Comparison of ENCODE assay signal across 16 cellular contexts in the genomic region with DNA sequence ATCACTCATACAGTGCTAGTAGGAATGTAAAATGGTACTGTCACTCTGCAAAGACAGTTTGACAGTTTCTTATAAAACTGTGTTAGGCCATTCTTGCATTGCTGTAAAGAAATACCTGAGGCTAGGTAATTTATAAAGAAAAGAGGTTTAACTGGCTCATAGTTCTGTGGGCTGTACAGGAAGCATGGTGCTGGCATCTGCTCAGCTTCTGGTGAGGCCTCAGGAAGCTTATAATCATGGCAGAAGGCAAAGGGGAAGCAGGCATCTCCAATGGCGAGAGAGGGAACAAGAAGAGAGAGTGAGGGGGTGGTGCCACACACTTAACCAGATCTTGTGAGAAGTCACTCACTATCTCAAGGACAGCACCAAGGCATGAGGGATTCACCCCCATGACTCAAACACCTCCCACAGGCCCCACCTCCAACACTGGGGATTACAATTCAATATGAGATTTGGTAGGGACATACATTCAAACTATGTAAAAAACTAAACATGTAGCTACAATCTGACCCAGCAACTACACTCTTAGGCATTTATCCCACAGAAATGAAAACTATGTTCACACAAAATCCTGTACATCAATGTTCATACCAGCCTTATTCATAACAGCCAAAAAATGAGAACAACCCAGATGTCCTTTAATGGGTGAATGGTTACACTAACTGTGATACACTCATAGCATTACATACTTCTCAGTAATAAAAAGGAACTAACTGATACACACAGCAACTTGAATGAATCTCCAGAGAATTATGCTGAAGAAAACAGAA. TPM values are rescaled to one million over a fixed set of nuclear protein-coding genes. Genes with fewer than 3 reads are reported as not detected.
DNase-seq lines count a peak whose midpoint lies in the region; TF ChIP-seq lines count a peak whose summit lies in the region.
"Had no signal": no experiment of that assay in that cellular context is flagged by ENCODE, and none has a peak within 500 bp of the region (broad histone marks: within the 10 kb centered on the region; RNA-seq: fewer than 3 reads in every experiment).

No MANE protein-coding gene starts in this region.

- no peak overlapping the region for H3K4me2 ChIP-seq in GM23248 (ENCODE audit: unreplicated experiment)
- no peak overlapping the region for H3K4me2 ChIP-seq in trophoblast cell (ENCODE audit: low read length)
- H3K4me2 ChIP-seq in neural progenitor cell = no peak overlapping the region

- H4K20me1 ChIP-seq in GM23248 (ENCODE audit: insufficient read depth) (peaks cover 18% of the 10 kb centered on the region; the same call in 1 of the 2 replicates), neural progenitor cell (ENCODE audit: low read depth) (peaks cover 5% of the 10 kb centered on the region)

- peaks cover 2% of the 10 kb centered on the region for H3K27me3 Mint-ChIP-seq in neural progenitor cell (ENCODE audit: insufficient read depth, low read depth)
- H3K27me3 Mint-ChIP-seq: CD8-positive, alpha-beta memory T cell; IgD-negative memory B cell had no signal

- H3F3A ChIP-seq in GM23248 (ENCODE audit: insufficient read depth) = no peaks in the 10 kb centered on the region
- H3F3A ChIP-seq in neural progenitor cell (ENCODE audit: low read depth) = no peaks in the 10 kb centered on the region

- no peak overlapping the region for H3K4me3 Mint-ChIP-seq in neural progenitor cell
- H3K4me3 Mint-ChIP-seq: CD8-positive, alpha-beta memory T cell had no signal

- H3K27ac Mint-ChIP-seq in neural progenitor cell = no peak overlapping the region

- no peak overlapping the region for H3K4me3 ChIP-seq in GM23248
- no peak overlapping the region for H3K4me3 ChIP-seq in trophoblast cell (ENCODE audit: low read depth, low read length)
- no peak overlapping the region for H3K4me3 ChIP-seq in neural progenitor cell
- H3K4me3 ChIP-seq: BLaER1 had no signal

- H3K36me3 ChIP-seq in GM23248 (ENCODE audit: low read depth) (peaks cover 54% of the 10 kb centered on the region), trophoblast cell (ENCODE audit: control insufficient read depth in 1 of 2, insufficient read depth in 2 of 2, low read length in 2 of 2) (peaks cover 17 to 19% of the 10 kb centered on the region in 2 experiments), neural progenitor cell (peaks cover 10% of the 10 kb centered on the region)

- peaks cover 8% of the 10 kb centered on the region; the same call in 1 of the 2 replicates for H3K4me1 ChIP-seq in GM23248 (ENCODE audit: insufficient read depth)
- H3K4me1 ChIP-seq in trophoblast cell (ENCODE audit: control insufficient read depth in 1 of 2, insufficient read depth in 2 of 2, low read length in 2 of 2) = peaks cover 0 to 6% of the 10 kb centered on the region in 2 experiments
- peaks cover 12% of the 10 kb centered on the region for H3K4me1 ChIP-seq in neural progenitor cell

- no peak overlapping the region for H2AFZ ChIP-seq in GM23248
- H2AFZ ChIP-seq in trophoblast cell (ENCODE audit: insufficient read depth, low read length, poor library complexity) = no peak overlapping the region
- H2AFZ ChIP-seq in neural progenitor cell (replicated peaks) = no peak overlapping the region

- H3K18ac ChIP-seq in trophoblast cell (ENCODE audit: low read length) = no peak overlapping the region

- H2BK5ac ChIP-seq in trophoblast cell (ENCODE audit: low read depth, low read length, poor library complexity) = no peak overlapping the region

- no peak overlapping the region for H3K23ac ChIP-seq in trophoblast cell (ENCODE audit: low read length)

- H2BK120ac ChIP-seq in trophoblast cell (ENCODE audit: insufficient read depth, low read length, poor library complexity) = no peak overlapping the region

- H3K27me3 ChIP-seq in GM23248 (replicated peaks; ENCODE audit: insufficient read depth) (no peaks in the 10 kb centered on the region), trophoblast cell (ENCODE audit: insufficient read depth, low read length) (no peaks in the 10 kb centered on the region), neural progenitor cell (no peaks in the 10 kb centered on the region)
- H3K27me3 ChIP-seq: BLaER1 had no signal

- peaks cover 10% of the 10 kb centered on the region for H3K9me3 Mint-ChIP-seq in neural progenitor cell
- H3K9me3 Mint-ChIP-seq: IgD-negative memory B cell had no signal

- H3K9me2 ChIP-seq in GM23248 (ENCODE audit: insufficient read depth) = no peaks in the 10 kb centered on the region

- H4K8ac ChIP-seq in trophoblast cell (ENCODE audit: low read depth, low read length) = no peak overlapping the region

- 95 to 100% methylated on average over 1 of the region's 1 CpG for WGBS in GM23248 (ENCODE audit: low coverage in 1 of 2, low lambda C conversion rate in 2 of 2, missing lambda C conversion rate in 2 of 2), 2 experiments
- no CpG with 5 or more reads among the region's 1 CpG for WGBS in trophoblast cell (ENCODE audit: extremely low coverage, insufficient coverage, insufficient read length)

- no peak overlapping the region for H2AK5ac ChIP-seq in trophoblast cell (ENCODE audit: low read length)

- no peak for TF ChIP-seq CTCF in neural progenitor cell (IDR thresholded peaks at IDR 0.05)

- H3K9me3 ChIP-seq in GM23248 (ENCODE audit: low read depth) (no peaks in the 10 kb centered on the region), trophoblast cell (ENCODE audit: insufficient read depth, low read depth, low read length) (peaks cover 2% of the 10 kb centered on the region), neural progenitor cell (ENCODE audit: low read depth) (no peaks in the 10 kb centered on the region)

- in situ Hi-C loops in GM23248 (cut with MboI) = no loop called here

- H3K9ac ChIP-seq in GM23248 (no peak overlapping the region), trophoblast cell (ENCODE audit: low read length) (no peak overlapping the region), neural progenitor cell (no peak overlapping the region)
- H3K9ac ChIP-seq: BLaER1 had no signal

- H3K27ac ChIP-seq in GM23248 (no peak overlapping the region), trophoblast cell (ENCODE audit: low read depth, low read length) (no peak overlapping the region), neural progenitor cell (no peak overlapping the region)
- H3K27ac ChIP-seq: BLaER1 had no signal

- H3K4ac ChIP-seq in trophoblast cell (ENCODE audit: low read depth, low read length) = no peak overlapping the region

- H2BK12ac ChIP-seq in trophoblast cell (ENCODE audit: low read length) = no peak overlapping the region

- H3K79me2 ChIP-seq in GM23248 (ENCODE audit: insufficient read depth) (peaks cover 100% of the 10 kb centered on the region), trophoblast cell (ENCODE audit: control insufficient read depth, insufficient read depth, low read length, poor library complexity) (peaks cover 6% of the 10 kb centered on the region), neural progenitor cell (ENCODE audit: low read depth) (peaks cover 33% of the 10 kb centered on the region)

- no peak overlapping the region for H4K91ac ChIP-seq in trophoblast cell (ENCODE audit: low read depth, low read length)

- peaks cover 52% of the 10 kb centered on the region for H3K36me3 Mint-ChIP-seq in neural progenitor cell

- no peak overlapping the region for H3K14ac ChIP-seq in trophoblast cell (ENCODE audit: low read length)

- peaks cover 13% of the 10 kb centered on the region for H3K4me1 Mint-ChIP-seq in neural progenitor cell

- no peak overlapping the region for H4K12ac ChIP-seq in trophoblast cell (ENCODE audit: low read depth, low read length)

- H3K79me1 ChIP-seq in trophoblast cell (ENCODE audit: low read length) = peaks cover 6% of the 10 kb centered on the region

- DNase-seq in CD1c-positive myeloid dendritic cell (ENCODE audit: extremely low spot score) (peak; percentile 4), GM23248 (peak; percentile 21), amniotic epithelial cell (ENCODE audit: low read depth) (peak; percentile 36), trophoblast cell (peak; percentile 53 to 73), COLO668 (lab: John Stamatoyannopoulos, UW; ENCODE audit: unreplicated experiment) (no peak), neural progenitor cell (ENCODE audit: low spot score) (no peak)
- no peak for DNase-seq in activated CD8-positive, alpha-beta memory T cell treated with anti-CD3 and anti-CD28 coated beads for 24 hours
- DNase-seq: CD8-positive, alpha-beta memory T cell; DND-41; NCI-H1417; NCI-H187 treated with DMSO at 0.1 percent for 48 hours; NK-92 treated with Interleukin-12 subunit alpha and Interleukin-12 subunit beta, amount 100 ng/mL, for 24 hours; OCI-M1; SHP77 treated with DMSO at 0.1 percent for 48 hours had no signal

RNA-seq across cellular contexts. Expression of gene ALDH18A1, which starts 5.0 kb away (rescaled TPM):
- 121 and 130 TPM in 2 replicates for total RNA-seq in GM23248 (2014; rRNA removed; shearing (Covaris generic))
- 92.4 and 97.2 TPM in 2 replicates for polyA plus RNA-seq in GM23248 (2016; fragmentation: Nextera tagmentation; extraction: Ambion mirVana)
- 47.9 and 48.9 TPM in 2 replicates for polyA plus RNA-seq in trophoblast cell (2013)
- total RNA-seq in neural progenitor cell (ENCODE audit: low replicate concordance) = 93.7 and 97.2 TPM in 2 replicates

RNA-seq across cellular contexts. Expression of gene TCTN3, which starts 42.2 kb away (rescaled TPM):
- 37.2 and 42.4 TPM in 2 replicates for total RNA-seq in GM23248 (2014; rRNA removed; shearing (Covaris generic))
- polyA plus RNA-seq in GM23248 (2016; fragmentation: Nextera tagmentation; extraction: Ambion mirVana) = 53.6 and 58.3 TPM in 2 replicates
- polyA plus RNA-seq in trophoblast cell (2013) = 27.9 and 28.4 TPM in 2 replicates
- total RNA-seq in neural progenitor cell (ENCODE audit: low replicate concordance) = 43.1 and 45.9 TPM in 2 replicates

Comparison
In these comparisons a context has a peak if more than half of its experiments do, and no peak if none do; other contexts are left out.
1. DNase-seq: peak in CD1c-positive myeloid dendritic cell (single experiment), GM23248 (single experiment), amniotic epithelial cell (single experiment) and trophoblast cell (2 of 2); none in COLO668 (single experiment), neural progenitor cell (single experiment) and activated CD8-positive, alpha-beta memory T cell treated with anti-CD3 and anti-CD28 coated beads for 24 hours (single experiment).